ENCODE assay signal across 5 cellular contexts in genomic region chr4:189198624-189199023, GRCh38.
TF ChIP-seq lines count a peak whose summit lies in the region.

No MANE protein-coding gene starts in this region.

TF ChIP-seq in HepG2, 621 proteins besides CTCF, POLR2A, EP300 and RAD21:
- TF ChIP-seq, protein P1, sequence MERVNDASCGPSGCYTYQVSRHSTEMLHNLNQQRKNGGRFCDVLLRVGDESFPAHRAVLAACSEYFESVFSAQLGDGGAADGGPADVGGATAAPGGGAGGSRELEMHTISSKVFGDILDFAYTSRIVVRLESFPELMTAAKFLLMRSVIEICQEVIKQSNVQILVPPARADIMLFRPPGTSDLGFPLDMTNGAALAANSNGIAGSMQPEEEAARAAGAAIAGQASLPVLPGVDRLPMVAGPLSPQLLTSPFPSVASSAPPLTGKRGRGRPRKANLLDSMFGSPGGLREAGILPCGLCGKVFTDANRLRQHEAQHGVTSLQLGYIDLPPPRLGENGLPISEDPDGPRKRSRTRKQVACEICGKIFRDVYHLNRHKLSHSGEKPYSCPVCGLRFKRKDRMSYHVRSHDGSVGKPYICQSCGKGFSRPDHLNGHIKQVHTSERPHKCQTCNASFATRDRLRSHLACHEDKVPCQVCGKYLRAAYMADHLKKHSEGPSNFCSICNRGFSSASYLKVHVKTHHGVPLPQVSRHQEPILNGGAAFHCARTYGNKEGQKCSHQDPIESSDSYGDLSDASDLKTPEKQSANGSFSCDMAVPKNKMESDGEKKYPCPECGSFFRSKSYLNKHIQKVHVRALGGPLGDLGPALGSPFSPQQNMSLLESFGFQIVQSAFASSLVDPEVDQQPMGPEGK (CRISPR knock-in tag; IDR thresholded peaks at IDR 0.05): no peak
- TF ChIP-seq ZMYM2 (CRISPR knock-in tag; IDR thresholded peaks at IDR 0.05): no peak
- peak; percentile 68 to 91 for TF ChIP-seq MAFK (conservative IDR thresholded peaks at IDR 0.05 in 1 of 2, IDR thresholded peaks at IDR 0.05 in 1 of 2; ENCODE audit: low read length in 2 of 2)
- no peak for TF ChIP-seq ZNF44 (CRISPR knock-in tag; IDR thresholded peaks at IDR 0.05)
- TF ChIP-seq ZNF672 (CRISPR knock-in tag; IDR thresholded peaks at IDR 0.05): no peak
- TF ChIP-seq HNF4A (CRISPR knock-in tag; IDR thresholded peaks at IDR 0.05): no peak
- no peak for TF ChIP-seq PTBP1 (IDR thresholded peaks at IDR 0.05; ENCODE audit: low read depth, low read length, poor library complexity, severe bottlenecking)
- TF ChIP-seq ZNF878 (CRISPR knock-in tag; IDR thresholded peaks at IDR 0.05): no peak
- peak; percentile 78 for TF ChIP-seq MAFF (IDR thresholded peaks at IDR 0.05; ENCODE audit: low read depth, low read length)

TF ChIP-seq in A549, 52 proteins besides CTCF, POLR2A, EP300 and RAD21:
- TF ChIP-seq ZC3H11A (IDR thresholded peaks at IDR 0.05) (no peak), MAFK (IDR thresholded peaks at IDR 0.05; ENCODE audit: partially characterized antibody) (peak; percentile 51)

TF ChIP-seq in IMR-90, 13 proteins besides CTCF, POLR2A, EP300 and RAD21:
- no peak for TF ChIP-seq BHLHE40 (IDR thresholded peaks at IDR 0.05; ENCODE audit: low read depth, low read length)
- no peak for TF ChIP-seq RFX5 (IDR thresholded peaks at IDR 0.05; ENCODE audit: low read depth, low read length)
- no peak for TF ChIP-seq CEBPB (IDR thresholded peaks at IDR 0.05; ENCODE audit: low read depth, low read length)
- peak; percentile 87 for TF ChIP-seq MAFK (IDR thresholded peaks at IDR 0.05; ENCODE audit: low read depth, low read length)
- TF ChIP-seq, protein P2, sequence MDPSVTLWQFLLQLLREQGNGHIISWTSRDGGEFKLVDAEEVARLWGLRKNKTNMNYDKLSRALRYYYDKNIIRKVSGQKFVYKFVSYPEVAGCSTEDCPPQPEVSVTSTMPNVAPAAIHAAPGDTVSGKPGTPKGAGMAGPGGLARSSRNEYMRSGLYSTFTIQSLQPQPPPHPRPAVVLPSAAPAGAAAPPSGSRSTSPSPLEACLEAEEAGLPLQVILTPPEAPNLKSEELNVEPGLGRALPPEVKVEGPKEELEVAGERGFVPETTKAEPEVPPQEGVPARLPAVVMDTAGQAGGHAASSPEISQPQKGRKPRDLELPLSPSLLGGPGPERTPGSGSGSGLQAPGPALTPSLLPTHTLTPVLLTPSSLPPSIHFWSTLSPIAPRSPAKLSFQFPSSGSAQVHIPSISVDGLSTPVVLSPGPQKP (IDR thresholded peaks at IDR 0.05; ENCODE audit: borderline replicate concordance, low read depth, low read length): no peak
- TF ChIP-seq FOS (IDR thresholded peaks at IDR 0.05; ENCODE audit: low read depth, low read length): no peak
- no peak for TF ChIP-seq USF2 (IDR thresholded peaks at IDR 0.05; ENCODE audit: low read depth, low read length)
TF ChIP-seq in IMR-90: peak in this region for 1.

TF ChIP-seq in K562, 482 proteins besides CTCF, POLR2A, EP300 and RAD21:
- TF ChIP-seq MAFF (IDR thresholded peaks at IDR 0.05; ENCODE audit: low read length): 0 out of 2 replicates have a peak, but pooled peaks have one; percentile 17
- TF ChIP-seq MAFK (IDR thresholded peaks at IDR 0.05; ENCODE audit: low read length): peak; percentile 36; the same call in 1 of the 2 replicates
- TF ChIP-seq, protein P3, sequence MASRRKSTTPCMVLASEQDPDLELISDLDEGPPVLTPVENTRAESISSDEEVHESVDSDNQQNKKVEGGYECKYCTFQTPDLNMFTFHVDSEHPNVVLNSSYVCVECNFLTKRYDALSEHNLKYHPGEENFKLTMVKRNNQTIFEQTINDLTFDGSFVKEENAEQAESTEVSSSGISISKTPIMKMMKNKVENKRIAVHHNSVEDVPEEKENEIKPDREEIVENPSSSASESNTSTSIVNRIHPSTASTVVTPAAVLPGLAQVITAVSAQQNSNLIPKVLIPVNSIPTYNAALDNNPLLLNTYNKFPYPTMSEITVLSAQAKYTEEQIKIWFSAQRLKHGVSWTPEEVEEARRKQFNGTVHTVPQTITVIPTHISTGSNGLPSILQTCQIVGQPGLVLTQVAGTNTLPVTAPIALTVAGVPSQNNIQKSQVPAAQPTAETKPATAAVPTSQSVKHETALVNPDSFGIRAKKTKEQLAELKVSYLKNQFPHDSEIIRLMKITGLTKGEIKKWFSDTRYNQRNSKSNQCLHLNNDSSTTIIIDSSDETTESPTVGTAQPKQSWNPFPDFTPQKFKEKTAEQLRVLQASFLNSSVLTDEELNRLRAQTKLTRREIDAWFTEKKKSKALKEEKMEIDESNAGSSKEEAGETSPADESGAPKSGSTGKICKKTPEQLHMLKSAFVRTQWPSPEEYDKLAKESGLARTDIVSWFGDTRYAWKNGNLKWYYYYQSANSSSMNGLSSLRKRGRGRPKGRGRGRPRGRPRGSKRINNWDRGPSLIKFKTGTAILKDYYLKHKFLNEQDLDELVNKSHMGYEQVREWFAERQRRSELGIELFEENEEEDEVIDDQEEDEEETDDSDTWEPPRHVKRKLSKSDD (conservative IDR thresholded peaks at IDR 0.05; ENCODE audit: low read length): no peak

TF ChIP-seq in SK-N-SH treated with all-trans-retinoic acid at 6 μM for 48 hours, 23 proteins besides CTCF, POLR2A, EP300 and RAD21:
- no peak for TF ChIP-seq TCF4 (CRISPR knock-in tag; IDR thresholded peaks at IDR 0.05; ENCODE audit: borderline replicate concordance)
- TF ChIP-seq ZNF565 (CRISPR knock-in tag; conservative IDR thresholded peaks at IDR 0.05; ENCODE audit: low read depth): no peak
- no peak for TF ChIP-seq PPARA (CRISPR knock-in tag; IDR thresholded peaks at IDR 0.05; ENCODE audit: borderline replicate concordance)
- TF ChIP-seq ARNTL (CRISPR knock-in tag; IDR thresholded peaks at IDR 0.05; ENCODE audit: borderline replicate concordance, low read depth): no peak
- TF ChIP-seq ZNF8 (CRISPR knock-in tag; IDR thresholded peaks at IDR 0.05): no peak
- TF ChIP-seq, protein P1 (CRISPR knock-in tag; IDR thresholded peaks at IDR 0.05; ENCODE audit: borderline replicate concordance): no peak
- no peak for TF ChIP-seq RARB (CRISPR knock-in tag; IDR thresholded peaks at IDR 0.05)
- TF ChIP-seq ZC3H10 (CRISPR knock-in tag; IDR thresholded peaks at IDR 0.05): no peak
- TF ChIP-seq GLIS3 (CRISPR knock-in tag; IDR thresholded peaks at IDR 0.05): no peak
- no peak for TF ChIP-seq ZFP3 (CRISPR knock-in tag; IDR thresholded peaks at IDR 0.05)
- TF ChIP-seq, protein P4, sequence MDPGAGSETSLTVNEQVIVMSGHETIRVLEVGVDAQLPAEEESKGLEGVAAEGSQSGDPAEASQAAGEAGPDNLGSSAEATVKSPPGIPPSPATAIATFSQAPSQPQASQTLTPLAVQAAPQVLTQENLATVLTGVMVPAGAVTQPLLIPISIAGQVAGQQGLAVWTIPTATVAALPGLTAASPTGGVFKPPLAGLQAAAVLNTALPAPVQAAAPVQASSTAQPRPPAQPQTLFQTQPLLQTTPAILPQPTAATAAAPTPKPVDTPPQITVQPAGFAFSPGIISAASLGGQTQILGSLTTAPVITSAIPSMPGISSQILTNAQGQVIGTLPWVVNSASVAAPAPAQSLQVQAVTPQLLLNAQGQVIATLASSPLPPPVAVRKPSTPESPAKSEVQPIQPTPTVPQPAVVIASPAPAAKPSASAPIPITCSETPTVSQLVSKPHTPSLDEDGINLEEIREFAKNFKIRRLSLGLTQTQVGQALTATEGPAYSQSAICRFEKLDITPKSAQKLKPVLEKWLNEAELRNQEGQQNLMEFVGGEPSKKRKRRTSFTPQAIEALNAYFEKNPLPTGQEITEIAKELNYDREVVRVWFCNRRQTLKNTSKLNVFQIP (CRISPR knock-in tag; IDR thresholded peaks at IDR 0.05; ENCODE audit: borderline replicate concordance, low read depth): no peak
- TF ChIP-seq BACH2 (CRISPR knock-in tag; IDR thresholded peaks at IDR 0.05; ENCODE audit: borderline replicate concordance): no peak
- TF ChIP-seq ZNF70 (CRISPR knock-in tag; IDR thresholded peaks at IDR 0.05): no peak
- TF ChIP-seq, protein P5, sequence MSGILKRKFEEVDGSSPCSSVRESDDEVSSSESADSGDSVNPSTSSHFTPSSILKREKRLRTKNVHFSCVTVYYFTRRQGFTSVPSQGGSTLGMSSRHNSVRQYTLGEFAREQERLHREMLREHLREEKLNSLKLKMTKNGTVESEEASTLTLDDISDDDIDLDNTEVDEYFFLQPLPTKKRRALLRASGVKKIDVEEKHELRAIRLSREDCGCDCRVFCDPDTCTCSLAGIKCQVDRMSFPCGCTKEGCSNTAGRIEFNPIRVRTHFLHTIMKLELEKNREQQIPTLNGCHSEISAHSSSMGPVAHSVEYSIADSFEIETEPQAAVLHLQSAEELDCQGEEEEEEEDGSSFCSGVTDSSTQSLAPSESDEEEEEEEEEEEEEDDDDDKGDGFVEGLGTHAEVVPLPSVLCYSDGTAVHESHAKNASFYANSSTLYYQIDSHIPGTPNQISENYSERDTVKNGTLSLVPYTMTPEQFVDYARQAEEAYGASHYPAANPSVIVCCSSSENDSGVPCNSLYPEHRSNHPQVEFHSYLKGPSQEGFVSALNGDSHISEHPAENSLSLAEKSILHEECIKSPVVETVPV (CRISPR knock-in tag; IDR thresholded peaks at IDR 0.05): no peak
- no peak for TF ChIP-seq ISL1 (CRISPR knock-in tag; IDR thresholded peaks at IDR 0.05)
- no peak for TF ChIP-seq OSR1 (CRISPR knock-in tag; IDR thresholded peaks at IDR 0.05)
